In the genomic region with DNA sequence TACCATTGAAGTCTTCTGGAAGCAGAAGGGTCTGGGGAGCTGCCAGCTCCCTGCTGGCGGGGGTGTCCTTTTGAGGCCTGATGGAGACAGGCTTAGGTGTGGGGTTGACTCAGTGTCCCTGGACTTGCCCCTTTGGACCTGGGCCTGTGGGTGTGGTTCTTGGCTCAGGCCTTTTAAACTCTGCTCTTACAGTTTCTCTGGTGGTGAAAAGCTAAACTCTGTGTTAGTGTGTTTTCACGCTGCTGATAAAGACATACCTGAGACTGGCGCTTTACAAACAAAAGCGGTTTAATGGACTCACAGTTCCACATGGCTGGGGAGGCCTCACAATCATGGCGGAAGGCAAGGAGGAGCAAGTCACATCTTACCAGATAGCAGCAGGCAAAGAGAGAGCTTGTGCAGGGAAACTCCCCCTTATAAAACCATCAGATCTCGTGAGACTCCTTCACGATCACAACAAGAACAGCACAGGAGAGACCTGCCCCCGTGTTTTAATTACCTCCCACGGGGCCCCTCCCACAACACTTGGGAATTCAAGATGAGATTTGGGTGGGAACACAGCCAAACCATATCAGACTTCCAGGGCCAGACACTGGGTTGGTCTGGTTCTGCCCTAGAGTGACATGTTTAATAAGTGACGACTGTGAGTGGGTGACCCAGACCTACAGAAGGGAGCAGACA, we compare ENCODE assay signal across 20 cellular contexts.
"Had no signal": no experiment of that assay in that cellular context is flagged by ENCODE, and none has a peak within 500 bp of the region (broad histone marks: within the 10 kb centered on the region; RNA-seq: fewer than 3 reads in every experiment).

No MANE protein-coding gene starts in this region.

- H3K4me3 Mint-ChIP-seq: activated CD4-positive, alpha-beta memory T cell treated with anti-CD3 and anti-CD28 coated beads, Interleukin-2, amount 10 ng/mL, durations not matched to agents 7 days and 5 days; activated naive CD8-positive, alpha-beta T cell; activated T-cell treated with anti-CD3 and anti-CD28 coated beads, Interleukin-2, amount 50 U/mL, for 4 hours; central memory CD8-positive, alpha-beta T cell; dendritic cell treated with granulocyte-macrophage colony-stimulating factor and Interleukin-4, amounts not matched to agents 40 ng/mL and 50 ng/mL, for 4 days; endodermal cell; memory B cell; natural killer cell; stimulated activated naive CD8-positive, alpha-beta T cell treated with anti-CD3 and anti-CD28 coated beads, Interleukin-15, Interleukin-2, amounts not matched to agents 100 ng/mL and 50 ng/mL, for 24 hours; T-helper 17 cell had no signal

- H3K4me2 ChIP-seq: smooth muscle cell had no signal

- H3K9me3 Mint-ChIP-seq: activated T-cell treated with anti-CD3 and anti-CD28 coated beads, Interleukin-2, amount 50 U/mL, for 4 hours; central memory CD8-positive, alpha-beta T cell; endodermal cell had no signal

- DNase-seq: activated CD4-positive, alpha-beta memory T cell treated with anti-CD3 and anti-CD28 coated beads, Interleukin-2, amount 10 ng/mL, durations not matched to agents 7 days and 5 days; activated CD4-positive, alpha-beta T cell treated with anti-CD3 and anti-CD28 coated beads for 4 hours; activated gamma-delta T cell treated with Interleukin-2 at 50 U/mL for 16 hours; activated T-cell treated with anti-CD3 and anti-CD28 coated beads, Interleukin-2, amount 50 U/mL, for 4 hours; amniotic stem cell; body of pancreas; endodermal cell; gastrocnemius medialis; heart left ventricle; natural killer cell; occipital lobe; right cardiac atrium; T-helper 17 cell had no signal

- H3K4me3 ChIP-seq: body of pancreas, gastrocnemius medialis, heart left ventricle, smooth muscle cell had no signal

- H3K27ac ChIP-seq: body of pancreas, gastrocnemius medialis had no signal

- ATAC-seq: activated T-cell treated with anti-CD3 and anti-CD28 coated beads, Interleukin-2, amount 50 U/mL, for 4 hours; body of pancreas; gastrocnemius medialis; heart left ventricle; natural killer cell; right cardiac atrium; T-helper 17 cell had no signal

- H3K36me3 Mint-ChIP-seq: natural killer cell had no signal

- H3K9me3 ChIP-seq: body of pancreas, gastrocnemius medialis, heart left ventricle had no signal

- H3K27me3 Mint-ChIP-seq: activated CD4-positive, alpha-beta memory T cell treated with anti-CD3 and anti-CD28 coated beads, Interleukin-2, amount 10 ng/mL, durations not matched to agents 7 days and 5 days; activated naive CD8-positive, alpha-beta T cell; central memory CD8-positive, alpha-beta T cell; dendritic cell treated with granulocyte-macrophage colony-stimulating factor and Interleukin-4, amounts not matched to agents 40 ng/mL and 50 ng/mL, for 4 days; memory B cell; stimulated activated naive CD8-positive, alpha-beta T cell treated with anti-CD3 and anti-CD28 coated beads, Interleukin-15, Interleukin-2, amounts not matched to agents 100 ng/mL and 50 ng/mL, for 24 hours; T-helper 17 cell had no signal

- FAIRE-seq: islet of Langerhans had no signal

- H3K36me3 ChIP-seq: gastrocnemius medialis, heart left ventricle had no signal

- H3K27ac Mint-ChIP-seq: activated CD4-positive, alpha-beta memory T cell treated with anti-CD3 and anti-CD28 coated beads, Interleukin-2, amount 10 ng/mL, durations not matched to agents 7 days and 5 days; activated naive CD8-positive, alpha-beta T cell; dendritic cell treated with granulocyte-macrophage colony-stimulating factor and Interleukin-4, amounts not matched to agents 40 ng/mL and 50 ng/mL, for 4 days; endodermal cell; memory B cell; natural killer cell; stimulated activated naive CD8-positive, alpha-beta T cell treated with anti-CD3 and anti-CD28 coated beads, Interleukin-15, Interleukin-2, amounts not matched to agents 100 ng/mL and 50 ng/mL, for 24 hours; T-helper 17 cell had no signal

- H3K27me3 ChIP-seq: body of pancreas, gastrocnemius medialis, heart left ventricle had no signal

- H3K4me1 Mint-ChIP-seq: endodermal cell had no signal
